14 cellular contexts compared by ENCODE assay signal in genomic region chr15:78073026-78073425, GRCh38. TPM values are rescaled to one million over a fixed set of nuclear protein-coding genes. Genes with fewer than 3 reads are reported as not detected.
A peak's percentile ranks its signal among the peaks of the same experiment; 100 is the strongest.
DNase-seq lines count a peak whose midpoint lies in the region; ATAC-seq and TF ChIP-seq lines count a peak whose summit lies in the region.
"Had no signal": no experiment of that assay in that cellular context is flagged by ENCODE, and none has a peak within 500 bp of the region (broad histone marks: within the 10 kb centered on the region; RNA-seq: fewer than 3 reads in every experiment).

No MANE protein-coding gene starts in this region.

- no peak for TF ChIP-seq CTCF in esophagus squamous epithelium (IDR thresholded peaks at IDR 0.05)
- no peak for TF ChIP-seq CTCF in psoas muscle (IDR thresholded peaks at IDR 0.05)
- no peak for TF ChIP-seq CTCF in GM13976 (IDR thresholded peaks at IDR 0.05; ENCODE audit: borderline replicate concordance, control extremely low read depth, extremely low read depth, insufficient read depth, missing control alignments)
- no peak for TF ChIP-seq CTCF in lower leg skin (IDR thresholded peaks at IDR 0.05)

- CTCF ChIA-PET in CD4-positive, alpha-beta memory T cell (lab: Charles Lee; ENCODE audit: partially characterized antibody), result interaction anchor here (1.0 to 5.9 kb wide), 10 partner anchors 17 to 123 kb away, joined by 3 to 41 read pairs (median 4); no protein-coding TSS in a partner anchor

- WGBS in esophagus squamous epithelium, 2 donors, result 65 to 75% methylated on average over 1 of the region's 1 CpG
- WGBS in psoas muscle, 3 donors, result 58 to 84% (median 74%) methylated on average over 1 of the region's 1 CpG
- WGBS in lower leg skin, 2 donors, result 53 to 61% methylated on average over 1 of the region's 1 CpG

- H3K27me3 ChIP-seq in CD4-positive, alpha-beta memory T cell (ENCODE audit: insufficient read depth, low read length), result no peaks in the 10 kb centered on the region
- no peaks in the 10 kb centered on the region for H3K27me3 ChIP-seq in SJSA1 (replicated peaks)
- H3K27me3 ChIP-seq in esophagus squamous epithelium, result no peaks in the 10 kb centered on the region
- no peaks in the 10 kb centered on the region for H3K27me3 ChIP-seq in psoas muscle (ENCODE audit: insufficient read depth in 3 of 3, low read length in 2 of 3)
- H3K27me3 ChIP-seq: SJCRH30 had no signal

- H3K4me1 Mint-ChIP-seq in CD4-positive, alpha-beta memory T cell, result peaks cover 53 to 63% (median 58%) of the 10 kb centered on the region in 4 donors

- no peak for DNase-seq in CD4-positive, alpha-beta memory T cell
- DNase-seq in SJSA1 (ENCODE audit: low read depth in 1 of 2, low spot score in 2 of 2) (no peak), esophagus squamous epithelium (lab: John Stamatoyannopoulos, UW) (no peak), psoas muscle (no peak), GM13976 (ENCODE audit: low spot score) (no peak), lower leg skin (ENCODE audit: low spot score in 2 of 2) (no peak)
- no peak for DNase-seq in activated effector memory CD4-positive, alpha-beta T cell treated with anti-CD3 and anti-CD28 coated beads, Interleukin-2, amount 50 U/mL, for 16 hours
- DNase-seq: DMS53; NCI-H2171; SJCRH30; stimulated activated CD4-positive, alpha-beta T cell treated with anti-CD3 and anti-CD28 coated beads, Interleukin-2, amount 100 ng/mL, for 24 hours had no signal

- no peaks in the 10 kb centered on the region for H3K27me3 Mint-ChIP-seq in CD4-positive, alpha-beta memory T cell

- ATAC-seq in psoas muscle (no peak), HG03025 (IDR thresholded peaks at IDR 0.05; ENCODE audit: low FRiP score, unreplicated experiment) (no peak)
- ATAC-seq: esophagus mucosa had no signal

- H3K27ac ChIP-seq in CD4-positive, alpha-beta memory T cell (ENCODE audit: low read depth, low read length), result peak overlapping the region; percentile 53
- peak overlapping the region; percentile 30 for H3K27ac ChIP-seq in SJSA1
- peak overlapping the region; percentile 31 to 82 (median 51) for H3K27ac ChIP-seq in esophagus squamous epithelium
- peak overlapping the region; percentile 50 for H3K27ac ChIP-seq in psoas muscle
- H3K27ac ChIP-seq: SJCRH30 had no signal

- in situ Hi-C loops in GM13976 (cut with MboI; ENCODE audit: low sequenced_read_pairs, unreplicated experiment), result no loop called here

- no peak overlapping the region for H3K4me3 ChIP-seq in CD4-positive, alpha-beta memory T cell (ENCODE audit: low read length in 2 of 2)
- H3K4me3 ChIP-seq in SJSA1, result no peak overlapping the region
- H3K4me3 ChIP-seq in esophagus squamous epithelium, result peak overlapping the region in 1 of 4 donors; percentile 31
- H3K4me3 ChIP-seq in psoas muscle, result peak overlapping the region; percentile 24
- no peak overlapping the region for H3K4me3 ChIP-seq in lower leg skin (ENCODE audit: low read depth, poor library complexity, severe bottlenecking)
- H3K4me3 ChIP-seq: SJCRH30 had no signal

- no peaks in the 10 kb centered on the region for H3K9me3 ChIP-seq in CD4-positive, alpha-beta memory T cell (ENCODE audit: control insufficient read depth in 1 of 2, low read length in 2 of 2)
- H3K9me3 ChIP-seq in SJSA1 (replicated peaks), result 0 out of 2 replicates have a peak, but pooled peaks cover 2% of the 10 kb centered on the region
- H3K9me3 ChIP-seq in esophagus squamous epithelium, result no peaks in the 10 kb centered on the region
- no peaks in the 10 kb centered on the region for H3K9me3 ChIP-seq in psoas muscle
- H3K9me3 ChIP-seq: SJCRH30 had no signal

- peak overlapping the region in 6 of 7 donors; percentile 58 to 97 (median 86) for H3K27ac Mint-ChIP-seq in CD4-positive, alpha-beta memory T cell

- H3K9me3 Mint-ChIP-seq in CD4-positive, alpha-beta memory T cell, result no peaks in the 10 kb centered on the region

- TF ChIP-seq POLR2A in esophagus squamous epithelium (IDR thresholded peaks at IDR 0.05), result no peak
- TF ChIP-seq POLR2A in lower leg skin (IDR thresholded peaks at IDR 0.05), result no peak

- peaks cover 14 to 15% of the 10 kb centered on the region in 2 donors for H3K36me3 Mint-ChIP-seq in CD4-positive, alpha-beta memory T cell

- H3K4me1 ChIP-seq in CD4-positive, alpha-beta memory T cell (ENCODE audit: insufficient read depth, low read length), result peaks cover 85% of the 10 kb centered on the region
- H3K4me1 ChIP-seq in SJSA1 (replicated peaks) (peaks cover 83% of the 10 kb centered on the region), esophagus squamous epithelium (peaks cover 38 to 94% (median 61%) of the 10 kb centered on the region in 3 donors), psoas muscle (peaks cover 64% of the 10 kb centered on the region)

- H3K36me3 ChIP-seq in CD4-positive, alpha-beta memory T cell (ENCODE audit: insufficient read depth, low read length), result no peaks in the 10 kb centered on the region
- H3K36me3 ChIP-seq in SJSA1, result peaks cover 19% of the 10 kb centered on the region
- H3K36me3 ChIP-seq in esophagus squamous epithelium, result no peaks in the 10 kb centered on the region
- no peaks in the 10 kb centered on the region for H3K36me3 ChIP-seq in psoas muscle (ENCODE audit: insufficient read depth in 1 of 2, low read depth in 1 of 2)

- intact Hi-C loops in CD4-positive, alpha-beta memory T cell (cut with micrococcal nuclease), result no loop called here
- intact Hi-C loops in esophagus squamous epithelium (cut with DNase I) (no loop called here), psoas muscle (cut with DNase I) (no loop called here), lower leg skin (cut with DNase I; ENCODE audit: low total_unique reads) (no loop called here)

- H3K4me3 Mint-ChIP-seq in CD4-positive, alpha-beta memory T cell, result peak overlapping the region; percentile 47 to 80 (median 64)

- POLR2A ChIA-PET in CD4-positive, alpha-beta memory T cell (lab: Charles Lee; ENCODE audit: partially characterized antibody), result interaction anchor here (1.0 to 16.7 kb wide), 3 partner anchors 25 to 467 kb away, joined by 3 to 984 read pairs (median 3); partner anchors contain the start of gene PSMA4

RNA-seq across cellular contexts. Expression of gene TBC1D2B, which starts 4.5 kb away (rescaled TPM):
- 100 to 1,000 TPM in 1 of 2 experiments, 10 to 100 TPM in 1; 98.1 to 114 TPM for total RNA-seq in CD4-positive, alpha-beta memory T cell
- polyA plus RNA-seq in CD4-positive, alpha-beta memory T cell, result 10 to 100 TPM in 1 of 2 donors, 1 to 10 TPM in 1; 5.6 to 35.4 TPM
- total RNA-seq in SJSA1 (2014; rRNA removed; shearing (Covaris generic)), result 27.5 and 28.2 TPM in 2 replicates
- 10 to 100 TPM; 13.0 to 30.7 (median 17.8) TPM for total RNA-seq in esophagus squamous epithelium
- 10 to 100 TPM in 1 of 4 donors, 1 to 10 TPM in 3; 6.8 to 11.8 (median 8.8) TPM for total RNA-seq in psoas muscle
- 1 to 10 TPM; 2.8 to 5.6 (median 3.4) TPM for polyA plus RNA-seq in psoas muscle
- 10 to 100 TPM; 32.4 to 41.7 (median 35.3) TPM for total RNA-seq in lower leg skin

RNA-seq across cellular contexts. Expression of gene SH2D7, which starts 19.3 kb away (rescaled TPM):
- total RNA-seq in CD4-positive, alpha-beta memory T cell, result not detected
- not detected for polyA plus RNA-seq in CD4-positive, alpha-beta memory T cell
- total RNA-seq in SJSA1 (2014; rRNA removed; shearing (Covaris generic)), result not detected in 2 replicates
- total RNA-seq in esophagus squamous epithelium, result not detected
- total RNA-seq in psoas muscle, result not detected
- not detected for polyA plus RNA-seq in psoas muscle
- not detected for total RNA-seq in lower leg skin
- total RNA-seq: esophagus mucosa, lung microvascular endothelial cell had no signal

RNA-seq across cellular contexts. Expression of gene CIB2, which starts 58.2 kb away (rescaled TPM):
- 1 to 10 TPM; 1.0 to 1.7 TPM for total RNA-seq in CD4-positive, alpha-beta memory T cell
- 1 to 10 TPM in 1 of 2 donors, under 1 TPM in 1; 0.56 to 2.2 TPM for polyA plus RNA-seq in CD4-positive, alpha-beta memory T cell
- 3.2 and 3.8 TPM in 2 replicates for total RNA-seq in SJSA1 (2014; rRNA removed; shearing (Covaris generic))
- total RNA-seq in esophagus squamous epithelium (10 to 100 TPM in 1 of 4 donors, 1 to 10 TPM in 3; 1.1 to 11.8 (median 1.5) TPM), psoas muscle (10 to 100 TPM in 1 of 4 donors, 1 to 10 TPM in 3; 2.4 to 18.0 (median 6.6) TPM), lower leg skin (10 to 100 TPM in 2 of 4 donors, 1 to 10 TPM in 2; 6.6 to 16.2 (median 10.9) TPM)
- polyA plus RNA-seq in psoas muscle, result 1 to 10 TPM; 3.7 to 9.7 (median 4.7) TPM
